Comparison of ENCODE assay signal across 8 cellular contexts in the genomic region with DNA sequence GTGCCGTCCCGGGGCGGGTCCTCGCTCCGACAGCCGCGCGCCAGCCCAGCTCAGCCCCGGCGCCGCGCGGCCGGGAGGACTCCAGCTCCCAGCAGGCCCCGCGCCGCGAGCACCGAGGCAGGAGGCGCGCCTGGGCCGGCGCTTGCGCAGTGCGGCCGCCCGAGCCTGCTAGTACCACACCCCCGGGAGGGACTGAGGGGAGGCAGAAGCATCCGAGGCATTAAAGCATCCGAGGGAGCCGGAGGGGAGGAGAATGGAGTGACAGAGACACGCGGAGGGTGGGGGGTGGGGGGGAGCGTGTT.
DNase-seq lines count a peak whose midpoint lies in the region; ATAC-seq and TF ChIP-seq lines count a peak whose summit lies in the region.

A gene (plus strand): TSS at position 205 of the 302 bp plus-strand sequence. CDS start 347 bp downstream, outside the sequence.

- H3K4me3 ChIP-seq in choroid plexus epithelial cell (ENCODE audit: low read depth, low read length) = peak within 1 kb of the TSS; percentile 90

- ATAC-seq in HG03432 (IDR thresholded peaks at IDR 0.05; ENCODE audit: unreplicated experiment) = peak; percentile 80

- no peak for TF ChIP-seq CTCF in choroid plexus epithelial cell (conservative IDR thresholded peaks at IDR 0.05; ENCODE audit: low read depth, low read length)

- DNase-seq in AG20443 (ENCODE audit: low spot score) (peak; percentile 98), NCI-H524 (lab: John Stamatoyannopoulos, UW) (peak; percentile 82 to 89), choroid plexus epithelial cell (ENCODE audit: low read depth) (peak; percentile 99), kidney glomerular epithelial cell (lab: John Stamatoyannopoulos, UW) (peak; percentile 82)
- DNase-seq in activated CD4-positive, alpha-beta T cell treated with anti-CD3 and anti-CD28 coated beads for 4 hours = peak; percentile 93 to 96
- peak; percentile 77 to 93 for DNase-seq in stimulated activated CD4-positive, alpha-beta T cell treated with anti-CD3 and anti-CD28 coated beads, Interleukin-1b, Interleukin-23, amount 100 ng/mL, for 1 hour (ENCODE audit: low read depth in 2 of 2)

- peak; percentile 62 for TF ChIP-seq POLR2A in GM19193 (IDR thresholded peaks at IDR 0.05; ENCODE audit: extremely low read depth, insufficient read depth, insufficient read length)

Comparison
In these comparisons a context has a peak if more than half of its experiments do, and no peak if none do; other contexts are left out.
1. Peak in every context shown above with its lines: DNase-seq, ATAC-seq and H3K4me3 ChIP-seq.